In the genomic region with DNA sequence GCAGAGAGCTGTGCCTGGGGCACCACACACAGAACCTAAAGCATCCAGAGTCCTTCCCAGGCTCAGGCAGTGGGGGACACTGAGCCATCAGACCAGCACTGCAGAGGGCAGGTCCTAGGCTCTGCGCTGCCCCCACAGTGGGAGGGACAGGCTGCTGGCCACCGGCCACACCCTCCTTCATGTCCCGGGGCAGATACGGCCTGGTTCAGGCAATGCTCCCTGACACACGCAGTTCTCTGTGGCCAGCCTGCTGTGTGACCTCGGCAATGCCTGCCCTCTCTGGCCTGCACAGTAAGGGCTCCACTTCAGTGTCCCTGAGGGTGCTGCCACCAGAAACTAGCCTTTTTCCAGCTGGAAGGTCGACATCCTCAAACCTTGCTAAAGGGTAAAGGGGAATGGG, we compare ENCODE assay signal across 27 cellular contexts. TPM values are rescaled to one million over a fixed set of nuclear protein-coding genes. Genes with fewer than 3 reads are reported as not detected.
"Had no signal": no experiment of that assay in that cellular context is flagged by ENCODE, and none has a peak within 500 bp of the region (broad histone marks: within the 10 kb centered on the region; RNA-seq: fewer than 3 reads in every experiment).

No MANE protein-coding gene starts in this region.

- H3K4me3 Mint-ChIP-seq: activated CD4-positive, alpha-beta memory T cell treated with anti-CD3 and anti-CD28 coated beads for 36 hours; activated CD4-positive, alpha-beta T cell treated with anti-CD3 and anti-CD28 coated beads for 36 hours; activated naive CD4-positive, alpha-beta T cell treated with anti-CD3 and anti-CD28 coated beads for 36 hours; activated naive CD8-positive, alpha-beta T cell treated with anti-CD3 and anti-CD28 coated beads, Interleukin-2, amount 10 ng/mL, durations not matched to agents 7 days and 5 days; activated T-cell treated with anti-CD3 and anti-CD28 coated beads, Interleukin-2, amount 50 U/mL, for 72 hours; dendritic cell treated with granulocyte-macrophage colony-stimulating factor and Interleukin-4, amounts not matched to agents 40 ng/mL and 50 ng/mL, for 4 days; natural killer cell treated with Interleukin-12 subunit alpha and Interleukin-12 subunit beta and Interleukin-15 and Interleukin-18, amount 100 ng/mL, for 72 hours; stimulated activated naive CD8-positive, alpha-beta T cell treated with anti-CD3 and anti-CD28 coated beads, Interleukin-15, Interleukin-2, amounts not matched to agents 100 ng/mL and 50 ng/mL, for 24 hours; WTC11 had no signal

- H3K36me3 Mint-ChIP-seq: activated CD4-positive, alpha-beta memory T cell treated with anti-CD3 and anti-CD28 coated beads for 36 hours; activated naive CD8-positive, alpha-beta T cell treated with anti-CD3 and anti-CD28 coated beads, Interleukin-2, amount 10 ng/mL, durations not matched to agents 7 days and 5 days; natural killer cell treated with Interleukin-12 subunit alpha and Interleukin-12 subunit beta and Interleukin-15 and Interleukin-18, amount 100 ng/mL, for 72 hours had no signal

- H3K4me1 Mint-ChIP-seq: activated CD4-positive, alpha-beta T cell treated with anti-CD3 and anti-CD28 coated beads for 36 hours; activated naive CD8-positive, alpha-beta T cell treated with anti-CD3 and anti-CD28 coated beads, Interleukin-2, amount 10 ng/mL, durations not matched to agents 7 days and 5 days had no signal

- H3K9me3 ChIP-seq: breast epithelium, left ventricle myocardium inferior, pancreas, psoas muscle, right atrium auricular region, tibial artery had no signal

- H3K36me3 ChIP-seq: breast epithelium, left ventricle myocardium inferior, pancreas, right atrium auricular region, tibial artery had no signal

- H3K27me3 Mint-ChIP-seq: activated CD4-positive, alpha-beta T cell treated with anti-CD3 and anti-CD28 coated beads for 36 hours; stimulated activated naive CD8-positive, alpha-beta T cell treated with anti-CD3 and anti-CD28 coated beads, Interleukin-15, Interleukin-2, amounts not matched to agents 100 ng/mL and 50 ng/mL, for 24 hours had no signal

- H3K4me3 ChIP-seq: breast epithelium, left ventricle myocardium inferior, pancreas, psoas muscle, right atrium auricular region, tibial artery had no signal

- H3K27ac ChIP-seq: breast epithelium, left ventricle myocardium inferior, pancreas, psoas muscle, right atrium auricular region, tibial artery had no signal

- H3K9me3 Mint-ChIP-seq: activated CD4-positive, alpha-beta memory T cell treated with anti-CD3 and anti-CD28 coated beads for 36 hours; activated naive CD4-positive, alpha-beta T cell treated with anti-CD3 and anti-CD28 coated beads for 36 hours; activated naive CD8-positive, alpha-beta T cell treated with anti-CD3 and anti-CD28 coated beads, Interleukin-2, amount 10 ng/mL, durations not matched to agents 7 days and 5 days; activated T-cell treated with anti-CD3 and anti-CD28 coated beads, Interleukin-2, amount 50 U/mL, for 72 hours; dendritic cell treated with granulocyte-macrophage colony-stimulating factor and Interleukin-4, amounts not matched to agents 40 ng/mL and 50 ng/mL, for 4 days; natural killer cell treated with Interleukin-12 subunit alpha and Interleukin-12 subunit beta and Interleukin-15 and Interleukin-18, amount 100 ng/mL, for 72 hours; stimulated activated naive CD8-positive, alpha-beta T cell treated with anti-CD3 and anti-CD28 coated beads, Interleukin-15, Interleukin-2, amounts not matched to agents 100 ng/mL and 50 ng/mL, for 24 hours; WTC11 had no signal

- H3K4me1 ChIP-seq: breast epithelium, left ventricle myocardium inferior, pancreas, psoas muscle had no signal

- H3K27me3 ChIP-seq: breast epithelium, pancreas, right atrium auricular region had no signal

- H3K27ac Mint-ChIP-seq: activated CD4-positive, alpha-beta memory T cell treated with anti-CD3 and anti-CD28 coated beads for 36 hours; activated CD4-positive, alpha-beta T cell treated with anti-CD3 and anti-CD28 coated beads for 36 hours; activated naive CD4-positive, alpha-beta T cell treated with anti-CD3 and anti-CD28 coated beads for 36 hours; activated naive CD8-positive, alpha-beta T cell treated with anti-CD3 and anti-CD28 coated beads, Interleukin-2, amount 10 ng/mL, durations not matched to agents 7 days and 5 days; activated T-cell treated with anti-CD3 and anti-CD28 coated beads, Interleukin-2, amount 50 U/mL, for 72 hours; dendritic cell treated with granulocyte-macrophage colony-stimulating factor and Interleukin-4, amounts not matched to agents 40 ng/mL and 50 ng/mL, for 4 days; natural killer cell treated with Interleukin-12 subunit alpha and Interleukin-12 subunit beta and Interleukin-15 and Interleukin-18, amount 100 ng/mL, for 72 hours; stimulated activated naive CD8-positive, alpha-beta T cell treated with anti-CD3 and anti-CD28 coated beads, Interleukin-15, Interleukin-2, amounts not matched to agents 100 ng/mL and 50 ng/mL, for 24 hours; WTC11 had no signal

- DNase-seq: activated CD4-positive, alpha-beta memory T cell treated with anti-CD3 and anti-CD28 coated beads for 36 hours; activated CD4-positive, alpha-beta T cell treated with anti-CD3 and anti-CD28 coated beads for 36 hours; activated effector memory CD4-positive, alpha-beta T cell treated with Interleukin-2 at 50 U/mL for 16 hours; activated naive CD4-positive, alpha-beta T cell treated with anti-CD3 and anti-CD28 coated beads for 36 hours; activated naive CD8-positive, alpha-beta T cell treated with anti-CD3 and anti-CD28 coated beads, Interleukin-2, amount 10 ng/mL, durations not matched to agents 7 days and 5 days; activated T-cell treated with anti-CD3 and anti-CD28 coated beads, Interleukin-2, amount 50 U/mL, for 72 hours; amniotic stem cell; cerebellar nuclear complex; effector CD8-positive, alpha-beta T cell; erythroblast; foreskin fibroblast; left ventricle myocardium inferior; mammary epithelial cell; pancreas; psoas muscle; stimulated activated CD4-positive, alpha-beta T cell treated with anti-CD3 and anti-CD28 coated beads, Interleukin-12 subunit alpha, Interleukin-12 subunit beta, amount 100 ng/mL, for 4 hours; stimulated activated CD4-positive, alpha-beta T cell treated with anti-CD3 and anti-CD28 coated beads, Interleukin-4, amount 100 ng/mL, for 4 hours; T-helper 9 cell; tibial artery had no signal

- ATAC-seq: activated CD4-positive, alpha-beta T cell treated with anti-CD3 and anti-CD28 coated beads for 36 hours; activated T-cell treated with anti-CD3 and anti-CD28 coated beads, Interleukin-2, amount 50 U/mL, for 72 hours; natural killer cell treated with Interleukin-12 subunit alpha and Interleukin-12 subunit beta and Interleukin-15 and Interleukin-18, amount 100 ng/mL, for 72 hours; pancreas; psoas muscle; WTC11 had no signal

RNA-seq across cellular contexts. Expression of gene LINGO1, which starts 12.4 kb away (rescaled TPM):
- total RNA-seq: activated CD4-positive, alpha-beta memory T cell treated with anti-CD3 and anti-CD28 coated beads for 36 hours; activated CD4-positive, alpha-beta T cell treated with anti-CD3 and anti-CD28 coated beads for 36 hours; activated naive CD4-positive, alpha-beta T cell treated with anti-CD3 and anti-CD28 coated beads for 36 hours; activated naive CD8-positive, alpha-beta T cell treated with anti-CD3 and anti-CD28 coated beads, Interleukin-2, amount 10 ng/mL, durations not matched to agents 7 days and 5 days; fibroblast of lung; natural killer cell treated with Interleukin-12 subunit alpha and Interleukin-12 subunit beta and Interleukin-15 and Interleukin-18, amount 100 ng/mL, for 72 hours; T-helper 1 cell treated with Interleukin-12 subunit alpha and Interleukin-12 subunit beta and Interleukin-4 antibody, amounts not matched to agents 30 ng/mL and 1 ng/mL, for 36 hours had no signal
- polyA plus RNA-seq: mammary epithelial cell had no signal
